12 cellular contexts compared by ENCODE assay signal in the genomic region with DNA sequence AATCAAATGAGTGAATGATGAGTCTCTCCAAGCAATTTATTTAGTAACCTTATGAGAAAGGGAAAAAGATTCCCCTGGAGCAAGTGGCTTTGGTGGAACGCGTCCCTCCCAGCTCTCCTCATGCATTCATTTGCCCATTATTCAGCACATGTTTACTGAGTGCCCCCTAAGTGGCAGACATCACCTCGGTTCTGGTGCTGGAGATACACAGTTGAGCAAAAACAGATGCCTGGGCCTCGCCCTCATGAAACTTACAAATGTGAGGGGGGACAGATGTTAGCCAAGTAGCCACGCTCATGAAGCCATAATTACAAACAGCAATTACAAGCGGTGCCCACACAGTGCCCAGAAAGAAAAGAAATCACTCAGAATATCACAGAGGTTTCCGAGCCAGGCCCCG. TPM values are rescaled to one million over a fixed set of nuclear protein-coding genes. Genes with fewer than 3 reads are reported as not detected.
DNase-seq lines count a peak whose midpoint lies in the region; ATAC-seq, FAIRE-seq and TF ChIP-seq lines count a peak whose summit lies in the region.
"Had no signal": no experiment of that assay in that cellular context is flagged by ENCODE, and none has a peak within 500 bp of the region (broad histone marks: within the 10 kb centered on the region; RNA-seq: fewer than 3 reads in every experiment).

No MANE protein-coding gene starts in this region.

- no peaks in the 10 kb centered on the region for H4K20me1 ChIP-seq in endothelial cell of umbilical vein (replicated peaks; ENCODE audit: control insufficient read depth, extremely low read depth, insufficient read depth, low read length)

- H3K9ac ChIP-seq in endothelial cell of umbilical vein (replicated peaks; ENCODE audit: extremely low read depth, insufficient read depth, low read length) = no peak overlapping the region

- dilution Hi-C loops in endothelial cell of umbilical vein (cut with MboI; ENCODE audit: extremely low pct_ligation_motif_present, low sequenced_read_pairs) = no loop called here

- no peaks in the 10 kb centered on the region for H3K9me3 Mint-ChIP-seq in activated T-cell treated with anti-CD3 and anti-CD28 coated beads, Interleukin-2, amount 50 U/mL, for 24 hours
- H3K9me3 Mint-ChIP-seq in progenitor cell of endocrine pancreas (ENCODE audit: low read depth) (no peaks in the 10 kb centered on the region), osteocyte (ENCODE audit: unreplicated experiment) (no peaks in the 10 kb centered on the region)

- no peak for ATAC-seq in GM21367 (IDR thresholded peaks at IDR 0.05; ENCODE audit: unreplicated experiment)

- H3K9me3 ChIP-seq in endothelial cell of umbilical vein (replicated peaks; ENCODE audit: control insufficient read depth, insufficient read depth, low read length) = no peaks in the 10 kb centered on the region

- DNase-seq in activated T-cell treated with anti-CD3 and anti-CD28 coated beads, Interleukin-2, amount 50 U/mL, for 24 hours = no peak
- DNase-seq in activated T-cell treated with anti-CD3 and anti-CD28 coated beads for 4 hours (no peak), NCI-H69 (lab: John Stamatoyannopoulos, UW) (peak; percentile 52), endothelial cell of umbilical vein (ENCODE audit: low read depth, low spot score) (no peak), progenitor cell of endocrine pancreas (ENCODE audit: low spot score, unreplicated experiment) (no peak), osteocyte (ENCODE audit: extremely low spot score, unreplicated experiment) (no peak), hippocampal formation (lab: John Stamatoyannopoulos, UW) (no peak)
- DNase-seq: HCEC 1CT, NCI-H1105 had no signal

- H3K36me3 Mint-ChIP-seq in activated T-cell treated with anti-CD3 and anti-CD28 coated beads, Interleukin-2, amount 50 U/mL, for 24 hours (ENCODE audit: low read depth) = no peaks in the 10 kb centered on the region
- no peaks in the 10 kb centered on the region for H3K36me3 Mint-ChIP-seq in progenitor cell of endocrine pancreas (ENCODE audit: insufficient read depth)
- H3K36me3 Mint-ChIP-seq in osteocyte (ENCODE audit: unreplicated experiment) = no peaks in the 10 kb centered on the region

- peak overlapping the region; percentile 64 for H3K4me3 Mint-ChIP-seq in activated T-cell treated with anti-CD3 and anti-CD28 coated beads, Interleukin-2, amount 50 U/mL, for 24 hours
- no peak overlapping the region for H3K4me3 Mint-ChIP-seq in progenitor cell of endocrine pancreas (ENCODE audit: low read depth)
- no peak overlapping the region for H3K4me3 Mint-ChIP-seq in osteocyte (ENCODE audit: unreplicated experiment)

- POLR2A ChIA-PET in endothelial cell of umbilical vein (lab: Charles Lee) = no interaction called here

- no peaks in the 10 kb centered on the region for H3K79me2 ChIP-seq in endothelial cell of umbilical vein (ENCODE audit: control insufficient read depth, insufficient read depth, low read length)

- CTCF ChIA-PET in endothelial cell of umbilical vein (lab: Charles Lee) = no interaction called here

- H3K4me3 ChIP-seq in endothelial cell of umbilical vein (replicated peaks in 1 of 3; ENCODE audit: insufficient read depth in 1 of 3, low read depth in 1 of 3, low read length in 3 of 3) = no peak overlapping the region

- no peak overlapping the region for H3K4me2 ChIP-seq in endothelial cell of umbilical vein (ENCODE audit: insufficient read depth, low read length)

- H3K27ac ChIP-seq in endothelial cell of umbilical vein (ENCODE audit: insufficient read depth, low read depth, low read length) = no peak overlapping the region

- no peaks in the 10 kb centered on the region for H3K9me1 ChIP-seq in endothelial cell of umbilical vein (replicated peaks; ENCODE audit: control insufficient read depth, extremely low read depth, insufficient read depth, low read length)

- peaks cover 3% of the 10 kb centered on the region for H3K4me1 ChIP-seq in endothelial cell of umbilical vein (ENCODE audit: control insufficient read depth, extremely low read depth, insufficient read depth, low read length)

- peak overlapping the region; percentile 89 for H3K27ac Mint-ChIP-seq in activated T-cell treated with anti-CD3 and anti-CD28 coated beads, Interleukin-2, amount 50 U/mL, for 24 hours
- H3K27ac Mint-ChIP-seq in progenitor cell of endocrine pancreas (peak overlapping the region; percentile 75), osteocyte (ENCODE audit: unreplicated experiment) (no peak overlapping the region)

- no peak for TF ChIP-seq POLR2A in endothelial cell of umbilical vein (IDR thresholded peaks at IDR 0.05; ENCODE audit: low read depth, low read length)

- H3K27me3 Mint-ChIP-seq in activated T-cell treated with anti-CD3 and anti-CD28 coated beads, Interleukin-2, amount 50 U/mL, for 24 hours = no peaks in the 10 kb centered on the region
- peaks cover 3% of the 10 kb centered on the region for H3K27me3 Mint-ChIP-seq in progenitor cell of endocrine pancreas
- H3K27me3 Mint-ChIP-seq in osteocyte (ENCODE audit: unreplicated experiment) = no peaks in the 10 kb centered on the region

- H3K4me1 Mint-ChIP-seq in activated T-cell treated with anti-CD3 and anti-CD28 coated beads, Interleukin-2, amount 50 U/mL, for 24 hours (ENCODE audit: low read depth) = peaks cover 11% of the 10 kb centered on the region
- H3K4me1 Mint-ChIP-seq in progenitor cell of endocrine pancreas (ENCODE audit: low read depth) (peaks cover 36% of the 10 kb centered on the region), osteocyte (ENCODE audit: unreplicated experiment) (peaks cover 35% of the 10 kb centered on the region)

- TF ChIP-seq CTCF in endothelial cell of umbilical vein (IDR thresholded peaks at IDR 0.05; ENCODE audit: extremely low read depth in 1 of 2, insufficient read depth in 1 of 2, low read depth in 1 of 2, low read length in 2 of 2) = no peak
- TF ChIP-seq CTCF in progenitor cell of endocrine pancreas (IDR thresholded peaks at IDR 0.05; ENCODE audit: unreplicated experiment) = no peak
- TF ChIP-seq CTCF in osteocyte (IDR thresholded peaks at IDR 0.05) = no peak

- H2AFZ ChIP-seq in endothelial cell of umbilical vein (ENCODE audit: low read depth, low read length) = peak overlapping the region; percentile 75

- intact Hi-C loops in endothelial cell of umbilical vein (cut with micrococcal nuclease) = no loop called here

- no peak for FAIRE-seq in endothelial cell of umbilical vein (lab: Jason Lieb, UNC)

- no peaks in the 10 kb centered on the region for H3K27me3 ChIP-seq in endothelial cell of umbilical vein (ENCODE audit: control insufficient read depth in 2 of 2, insufficient read depth in 2 of 2, low read length in 2 of 2)

- no TSS peak for BruUV-seq in endothelial cell of umbilical vein (replicated peaks; lab: Mats Ljungman, UMichigan)

- no peaks in the 10 kb centered on the region for H3K36me3 ChIP-seq in endothelial cell of umbilical vein (ENCODE audit: control insufficient read depth in 2 of 2, extremely low read depth in 1 of 2, insufficient read depth in 2 of 2, low read length in 2 of 2)

TF ChIP-seq in endothelial cell of umbilical vein, 7 proteins besides CTCF, POLR2A, EP300 and RAD21:
- TF ChIP-seq FOS (IDR thresholded peaks at IDR 0.05; ENCODE audit: borderline replicate concordance, insufficient read depth, low read length) (no peak), POLR2AphosphoS5 (IDR thresholded peaks at IDR 0.05; ENCODE audit: insufficient read depth, low read depth, low read length) (no peak), JUN (IDR thresholded peaks at IDR 0.05; ENCODE audit: borderline replicate concordance, insufficient read depth, insufficient read length, low read depth) (no peak), MYC (IDR thresholded peaks at IDR 0.05; ENCODE audit: low read depth, low read length) (no peak), EZH2 (IDR thresholded peaks at IDR 0.05; ENCODE audit: borderline replicate concordance, low read depth, low read length, severe bottlenecking) (no peak), GATA2 (IDR thresholded peaks at IDR 0.05; ENCODE audit: insufficient read depth, insufficient read length, low read depth, low read length) (no peak)
- TF ChIP-seq, protein P1, sequence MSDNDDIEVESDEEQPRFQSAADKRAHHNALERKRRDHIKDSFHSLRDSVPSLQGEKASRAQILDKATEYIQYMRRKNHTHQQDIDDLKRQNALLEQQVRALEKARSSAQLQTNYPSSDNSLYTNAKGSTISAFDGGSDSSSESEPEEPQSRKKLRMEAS (IDR thresholded peaks at IDR 0.05; ENCODE audit: insufficient read depth, insufficient read length) = no peak
TF ChIP-seq in endothelial cell of umbilical vein: peak in this region for 0.

RNA-seq across cellular contexts. Expression of a gene that starts 45.1 kb away (rescaled TPM):
- not detected in 2 replicates for total RNA-seq in endothelial cell of umbilical vein
- polyA plus RNA-seq in endothelial cell of umbilical vein = 0.07 and 0.30 TPM in 2 replicates
- polyA plus RNA-seq in endothelial cell of umbilical vein (2011; cell fraction: cytosol; rRNA removed) = 0.13 TPM in 1 of 2 replicates, not detected in the other
- 2.5 and 3.1 TPM in 2 replicates for polyA plus RNA-seq in endothelial cell of umbilical vein (2011; cell fraction: nucleus; rRNA removed)
- polyA plus RNA-seq in endothelial cell of umbilical vein (2012) = 0.15 and 0.23 TPM in 2 replicates
- not detected in 2 replicates for polyA minus RNA-seq in endothelial cell of umbilical vein
- not detected for polyA minus RNA-seq in endothelial cell of umbilical vein (2011; cell fraction: cytosol; rRNA and poly(A)+ RNA removed)
- polyA minus RNA-seq in endothelial cell of umbilical vein (2011; cell fraction: nucleus; rRNA and poly(A)+ RNA removed) = 0.38 TPM in 1 of 2 replicates, not detected in the other
- 0.43 and 0.80 TPM in 2 replicates for total RNA-seq in progenitor cell of endocrine pancreas
- not detected in 2 replicates for total RNA-seq in osteocyte
- total RNA-seq: kidney epithelial cell, NCI-H460 had no signal
